ENCODE assay signal across 8 cellular contexts in genomic region chr10:32980242-32980557, GRCh38. TPM values are rescaled to one million over a fixed set of nuclear protein-coding genes. Genes with fewer than 3 reads are reported as not detected.
DNase-seq lines count a peak whose midpoint lies in the region; ATAC-seq and TF ChIP-seq lines count a peak whose summit lies in the region.

No MANE protein-coding gene starts in this region.

- H3K27ac Mint-ChIP-seq in chondrocyte (ENCODE audit: unreplicated experiment) = peak overlapping the region; percentile 100
- peak overlapping the region; percentile 82 to 99 (median 93) for H3K27ac Mint-ChIP-seq in naive thymus-derived CD4-positive, alpha-beta T cell

- H3K27ac ChIP-seq in AG04450 (ENCODE audit: low read depth, low read length) (peak overlapping the region; percentile 99), HUES6 (ENCODE audit: low read depth, low read length) (no peak overlapping the region; the same call in 1 of the 2 replicates)
- peak overlapping the region; percentile 56 for H3K27ac ChIP-seq in naive thymus-derived CD4-positive, alpha-beta T cell (ENCODE audit: low read depth, low read length)

- peaks cover 38% of the 10 kb centered on the region for H3K4me1 ChIP-seq in HUES6 (ENCODE audit: control insufficient read depth, insufficient read depth, low read length)
- H3K4me1 ChIP-seq in naive thymus-derived CD4-positive, alpha-beta T cell (ENCODE audit: control insufficient read depth in 2 of 2, insufficient read depth in 2 of 2, low read length in 2 of 2) = peaks cover 11 to 32% of the 10 kb centered on the region in 2 donors

- peak overlapping the region; percentile 80 for H3K9ac ChIP-seq in HUES6 (ENCODE audit: low read length)

- TF ChIP-seq CTCF in AG04450 (IDR thresholded peaks at IDR 0.05; ENCODE audit: low read depth, low read length) = no peak
- no peak for TF ChIP-seq CTCF in chondrocyte (IDR thresholded peaks at IDR 0.05)

- intact Hi-C loops in naive thymus-derived CD4-positive, alpha-beta T cell (cut with micrococcal nuclease) = loop anchor here (1.0 to 10.0 kb wide), 4 partner anchors 22 to 725 kb away; partner anchors contain the start of gene ITGB1 (in 2 of the 2)

- no peak for ATAC-seq in naive thymus-derived CD4-positive, alpha-beta T cell
- ATAC-seq in GM21367 (IDR thresholded peaks at IDR 0.05; ENCODE audit: unreplicated experiment) (no peak), GM21515 (IDR thresholded peaks at IDR 0.05; ENCODE audit: unreplicated experiment) (no peak)

- peaks cover 44% of the 10 kb centered on the region for H3K4me1 Mint-ChIP-seq in chondrocyte (ENCODE audit: low read depth)
- H3K4me1 Mint-ChIP-seq in naive thymus-derived CD4-positive, alpha-beta T cell = peaks cover 15 to 33% (median 24%) of the 10 kb centered on the region in 7 donors

- no peaks in the 10 kb centered on the region for H3K9me3 ChIP-seq in AG04450 (ENCODE audit: control insufficient read depth, insufficient read depth, low read length)
- H3K9me3 ChIP-seq in HUES6 (ENCODE audit: control insufficient read depth, insufficient read depth, low read depth, low read length) = no peaks in the 10 kb centered on the region
- no peaks in the 10 kb centered on the region for H3K9me3 ChIP-seq in naive thymus-derived CD4-positive, alpha-beta T cell (ENCODE audit: control insufficient read depth in 2 of 3, low read length in 3 of 3)

- H3K36me3 ChIP-seq in HUES6 (ENCODE audit: control insufficient read depth, insufficient read depth, low read length) = no peaks in the 10 kb centered on the region
- H3K36me3 ChIP-seq in naive thymus-derived CD4-positive, alpha-beta T cell (ENCODE audit: control insufficient read depth in 2 of 3, insufficient read depth in 3 of 3, low read length in 3 of 3) = no peaks in the 10 kb centered on the region

- H3K9me3 Mint-ChIP-seq in chondrocyte (ENCODE audit: low read depth) = no peaks in the 10 kb centered on the region
- peaks cover 0 to 2% (median 0%) of the 10 kb centered on the region in 11 donors for H3K9me3 Mint-ChIP-seq in naive thymus-derived CD4-positive, alpha-beta T cell

- H3K4me3 ChIP-seq in AG04450 (ENCODE audit: low read depth, low read length) = peak overlapping the region; percentile 51
- H3K4me3 ChIP-seq in HUES6 (ENCODE audit: low read depth, low read length) = peak overlapping the region; percentile 51
- peak overlapping the region; percentile 64 for H3K4me3 ChIP-seq in naive thymus-derived CD4-positive, alpha-beta T cell (ENCODE audit: low read length)

- H3K27me3 Mint-ChIP-seq in chondrocyte (ENCODE audit: low read depth) = no peaks in the 10 kb centered on the region
- peaks cover 0 to 5% (median 0%) of the 10 kb centered on the region in 5 donors for H3K27me3 Mint-ChIP-seq in naive thymus-derived CD4-positive, alpha-beta T cell

- H3K27me3 ChIP-seq in AG04450 (ENCODE audit: control insufficient read depth, insufficient read depth, low read length) (no peaks in the 10 kb centered on the region), HUES6 (ENCODE audit: control insufficient read depth, insufficient read depth, low read length) (no peaks in the 10 kb centered on the region)
- no peaks in the 10 kb centered on the region for H3K27me3 ChIP-seq in naive thymus-derived CD4-positive, alpha-beta T cell (ENCODE audit: control insufficient read depth in 2 of 2, insufficient read depth in 2 of 2, low read length in 2 of 2)

- no peaks in the 10 kb centered on the region for H3K36me3 Mint-ChIP-seq in chondrocyte (ENCODE audit: low read depth)
- no peaks in the 10 kb centered on the region for H3K36me3 Mint-ChIP-seq in naive thymus-derived CD4-positive, alpha-beta T cell

- POLR2A ChIA-PET in AG04450 (lab: Yijun Ruan, JAX) = interaction anchor here (0.9 to 3.0 kb wide), 11 partner anchors 9 to 150 kb away, joined by 3 to 28 read pairs (median 6); partner anchors contain the start of gene ITGB1
- POLR2A ChIA-PET in naive thymus-derived CD4-positive, alpha-beta T cell (lab: Charles Lee) = interaction anchor here (0.6 to 2.0 kb wide), 4 partner anchors 18 to 602 kb away, joined by 3 to 12 read pairs (median 5); no protein-coding TSS in a partner anchor

- peak overlapping the region; percentile 90 for H3K4me3 Mint-ChIP-seq in chondrocyte (ENCODE audit: unreplicated experiment)
- peak overlapping the region; percentile 90 to 99 (median 95) for H3K4me3 Mint-ChIP-seq in naive thymus-derived CD4-positive, alpha-beta T cell

- DNase-seq in AG04450 (ENCODE audit: low read depth, low spot score) (no peak), chondrocyte (ENCODE audit: low spot score) (no peak), NCI-H748 treated with DMSO at 0.1 percent for 48 hours (lab: John Stamatoyannopoulos, UW) (no peak), NCI-H1417 treated with DMSO at 0.1 percent for 48 hours (lab: John Stamatoyannopoulos, UW) (no peak)
- no peak for DNase-seq in naive thymus-derived CD4-positive, alpha-beta T cell

- CTCF ChIA-PET in AG04450 (lab: Charles Lee) = interaction anchor here (1.2 to 1.8 kb wide), 3 partner anchors 17 to 29 kb away, joined by 4 to 5 read pairs (median 4); no protein-coding TSS in a partner anchor
- CTCF ChIA-PET in naive thymus-derived CD4-positive, alpha-beta T cell (lab: Charles Lee) = interaction anchor here (0.6 to 1.1 kb wide), 3 partner anchors 24 to 176 kb away, joined by 3 to 4 read pairs (median 3); no protein-coding TSS in a partner anchor

RNA-seq across cellular contexts. Expression of gene ITGB1, which starts 22.2 kb away (rescaled TPM):
- polyA plus RNA-seq in AG04450 (2011; rRNA removed) = 1,870 and 2,796 TPM in 2 replicates
- 1,381 and 1,666 TPM in 2 replicates for polyA minus RNA-seq in AG04450 (2011; rRNA and poly(A)+ RNA removed)
- 951 to 1,280 TPM (median 1,183 TPM) in 3 replicates for total RNA-seq in chondrocyte
- 100 to 1,000 TPM in 1 of 5 experiments, 10 to 100 TPM in 4; 43.2 to 205 (median 60.8) TPM for total RNA-seq in naive thymus-derived CD4-positive, alpha-beta T cell
- 10 to 100 TPM; 26.5 to 36.1 TPM for polyA plus RNA-seq in naive thymus-derived CD4-positive, alpha-beta T cell
